14 cellular contexts compared by ENCODE assay signal in the genomic region with DNA sequence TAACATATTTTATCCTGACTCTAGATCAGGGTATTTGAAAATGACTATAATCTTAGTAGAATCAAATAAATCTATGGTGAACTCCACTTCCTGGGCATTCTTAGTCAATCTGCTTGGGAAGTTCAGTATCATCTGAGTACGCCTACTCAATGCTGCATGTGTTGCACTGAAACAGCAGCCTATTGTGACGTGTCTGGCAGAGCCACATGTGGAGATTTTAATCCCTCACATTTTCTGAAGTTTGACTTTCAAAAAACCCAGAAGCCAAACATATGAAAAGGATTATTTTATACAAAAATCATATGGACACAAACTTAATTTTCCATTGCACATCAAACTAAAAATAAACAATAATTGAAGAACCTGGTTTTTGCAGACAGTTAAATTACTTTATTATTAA.
DNase-seq lines count a peak whose midpoint lies in the region; ATAC-seq, FAIRE-seq and TF ChIP-seq lines count a peak whose summit lies in the region.
"Had no signal": no experiment of that assay in that cellular context is flagged by ENCODE, and none has a peak within 500 bp of the region (broad histone marks: within the 10 kb centered on the region; RNA-seq: fewer than 3 reads in every experiment).

No MANE protein-coding gene starts in this region.

- no peaks in the 10 kb centered on the region for H3K9me3 ChIP-seq in gastroesophageal sphincter
- H3K9me3 ChIP-seq: SJSA1 had no signal

- H3K36me3 ChIP-seq in gastroesophageal sphincter = no peaks in the 10 kb centered on the region
- H3K36me3 ChIP-seq: SJSA1 had no signal

- peak; percentile 64 for FAIRE-seq in D721Med (lab: Jason Lieb, UNC)

- 61 to 71% methylated on average over 2 of the region's 2 CpGs for WGBS in gastroesophageal sphincter (ENCODE audit: low coverage in 1 of 2), 2 donors

- no peaks in the 10 kb centered on the region for H3K27me3 ChIP-seq in gastroesophageal sphincter
- H3K27me3 ChIP-seq: SJSA1 had no signal

- no peak for TF ChIP-seq POLR2A in gastroesophageal sphincter (IDR thresholded peaks at IDR 0.05)

- no peak for TF ChIP-seq EP300 in gastroesophageal sphincter (IDR thresholded peaks at IDR 0.05)

- no peak for ATAC-seq in gastroesophageal sphincter
- no peak for ATAC-seq in HG03280 (IDR thresholded peaks at IDR 0.05; ENCODE audit: unreplicated experiment)

- TF ChIP-seq CTCF in D721Med (IDR thresholded peaks at IDR 0.05; ENCODE audit: insufficient read depth, missing control alignments) (no peak), fibroblast of pulmonary artery (IDR thresholded peaks at IDR 0.05; ENCODE audit: low read length, missing control alignments) (no peak), gastroesophageal sphincter (IDR thresholded peaks at IDR 0.05) (no peak)

- in situ Hi-C loops in SK-MEL-5 (cut with HindIII; ENCODE audit: low pct_unique_long_range_greater_than_20kb, low sequenced_read_pairs) = no loop called here

- H3K27ac ChIP-seq in gastroesophageal sphincter = no peak overlapping the region
- H3K27ac ChIP-seq: SJSA1 had no signal

- no peak overlapping the region for H3K4me3 ChIP-seq in fibroblast of pulmonary artery (replicated peaks; ENCODE audit: low read depth, low read length)
- H3K4me3 ChIP-seq in gastroesophageal sphincter = no peak overlapping the region
- H3K4me3 ChIP-seq: SJSA1 had no signal

- DNase-seq in D721Med (ENCODE audit: insufficient read length, low spot score) = no peak
- peak; percentile 95 for DNase-seq in SK-MEL-5 (ENCODE audit: low read depth, low spot score)
- peak; percentile 80 for DNase-seq in fibroblast of pulmonary artery (ENCODE audit: low read depth)
- DNase-seq in nucleus accumbens (lab: John Stamatoyannopoulos, UW) = peak in 32 of 56 donors; percentile 0 to 67 (median 29)
- no peak for DNase-seq in activated CD8-positive, alpha-beta memory T cell treated with anti-CD3 and anti-CD28 coated beads, Interleukin-2, amount 50 U/mL, for 4 hours
- DNase-seq in NCI-H1436 (lab: John Stamatoyannopoulos, UW) = no peak
- DNase-seq: activated CD4-positive, alpha-beta memory T cell treated with anti-CD3 and anti-CD28 coated beads, Interleukin-2, amount 10 ng/mL, durations not matched to agents 7 days and 5 days; aorta; CD4-positive, alpha-beta T cell; islet precursor cell; MM.1S had no signal

- H3K4me1 ChIP-seq in gastroesophageal sphincter = no peaks in the 10 kb centered on the region

Comparison
In these comparisons a context has a peak if more than half of its experiments do, and no peak if none do; other contexts are left out.
1. DNase-seq: peak in SK-MEL-5 (single experiment), fibroblast of pulmonary artery (single experiment) and nucleus accumbens (32 of 56); none in D721Med (single experiment), activated CD8-positive, alpha-beta memory T cell treated with anti-CD3 and anti-CD28 coated beads, Interleukin-2, amount 50 U/mL, for 4 hours (single experiment) and NCI-H1436 (single experiment).